31 cellular contexts compared by ENCODE assay signal in genomic region chr1:25746299-25747045, GRCh38.
"Had no signal": no experiment of that assay in that cellular context is flagged by ENCODE, and none has a peak within 500 bp of the region (broad histone marks: within the 10 kb centered on the region; RNA-seq: fewer than 3 reads in every experiment).

No MANE protein-coding gene starts in this region.

- H3K27me3 ChIP-seq: MG63 had no signal

- H3K36me3 ChIP-seq: brain microvascular endothelial cell, MG63, WERI-Rb-1 had no signal

- H3K27ac Mint-ChIP-seq: activated CD8-positive, alpha-beta T cell treated with anti-CD3 and anti-CD28 coated beads for 36 hours; activated naive CD4-positive, alpha-beta T cell treated with anti-CD3 and anti-CD28 coated beads for 36 hours; activated naive CD8-positive, alpha-beta T cell; activated naive CD8-positive, alpha-beta T cell treated with anti-CD3 and anti-CD28 coated beads, Interleukin-2, amount 50 U/mL, for 24 hours; activated T-cell treated with anti-CD3 and anti-CD28 coated beads, Interleukin-2, amount 50 U/mL, for 24 hours; activated T-helper 2 cell treated with anti-CD3 and anti-CD28 coated beads, Interferon-gamma antibody, Interleukin-2, Interleukin-4, amounts not matched to agents 10 μg/mL and 5 μg/mL and 100 μg/mL, durations not matched to agents 14 hours and 24 hours and 36 hours had no signal

- H3K4me3 Mint-ChIP-seq: activated CD8-positive, alpha-beta T cell treated with anti-CD3 and anti-CD28 coated beads for 36 hours; activated naive CD4-positive, alpha-beta T cell treated with anti-CD3 and anti-CD28 coated beads for 36 hours; activated naive CD8-positive, alpha-beta T cell; activated naive CD8-positive, alpha-beta T cell treated with anti-CD3 and anti-CD28 coated beads, Interleukin-2, amount 50 U/mL, for 24 hours; activated T-cell treated with anti-CD3 and anti-CD28 coated beads, Interleukin-2, amount 50 U/mL, for 24 hours had no signal

- H3K27me3 Mint-ChIP-seq: activated CD8-positive, alpha-beta T cell treated with anti-CD3 and anti-CD28 coated beads for 36 hours; activated naive CD8-positive, alpha-beta T cell; activated T-cell treated with anti-CD3 and anti-CD28 coated beads, Interleukin-2, amount 50 U/mL, for 24 hours had no signal

- DNase-seq: activated CD4-positive, alpha-beta T cell treated with anti-CD3 and anti-CD28 coated beads for 1 hour; activated CD4-positive, alpha-beta T cell treated with anti-CD3 and anti-CD28 coated beads for 48 hours; activated CD4-positive, CD25-positive, alpha-beta regulatory T cell; activated CD8-positive, alpha-beta T cell treated with anti-CD3 and anti-CD28 coated beads for 36 hours; activated gamma-delta T cell; activated naive CD4-positive, alpha-beta T cell treated with anti-CD3 and anti-CD28 coated beads for 36 hours; activated naive CD8-positive, alpha-beta T cell treated with anti-CD3 and anti-CD28 coated beads, Interleukin-2, amount 50 U/mL, for 24 hours; activated T-cell treated with anti-CD3 and anti-CD28 coated beads, Interleukin-2, amount 50 U/mL, for 24 hours; anterior cingulate cortex; brain microvascular endothelial cell; central memory CD4-positive, alpha-beta T cell; Kasumi-1; KG1; MG63; NCI-H1048; NCI-H1105 treated with DMSO at 0.1 percent for 48 hours; NCI-H1436 treated with DMSO at 0.1 percent for 48 hours; NCI-H1694 treated with DMSO at 0.1 percent for 48 hours; NCI-H2029; NCI-H345; NCI-H524 treated with DMSO at 0.1 percent for 48 hours; NK-92 treated with Interleukin-12 subunit alpha and Interleukin-12 subunit beta, amount 100 ng/mL, for 24 hours; PC-9; SW 1271; T-helper 1 cell; T1000; WERI-Rb-1 had no signal

- H3K4me3 ChIP-seq: MG63, PC-9 had no signal

- H3K9me3 ChIP-seq: MG63 had no signal

- H3K9me3 Mint-ChIP-seq: activated CD8-positive, alpha-beta T cell treated with anti-CD3 and anti-CD28 coated beads for 36 hours; activated naive CD4-positive, alpha-beta T cell treated with anti-CD3 and anti-CD28 coated beads for 36 hours; activated naive CD8-positive, alpha-beta T cell treated with anti-CD3 and anti-CD28 coated beads, Interleukin-2, amount 50 U/mL, for 24 hours; activated T-cell treated with anti-CD3 and anti-CD28 coated beads, Interleukin-2, amount 50 U/mL, for 24 hours; activated T-helper 2 cell treated with anti-CD3 and anti-CD28 coated beads, Interferon-gamma antibody, Interleukin-2, Interleukin-4, amounts not matched to agents 10 μg/mL and 5 μg/mL and 100 μg/mL, durations not matched to agents 14 hours and 24 hours and 36 hours had no signal

- H3K27ac ChIP-seq: brain microvascular endothelial cell, PC-9, RWPE1 had no signal

- ATAC-seq: activated CD8-positive, alpha-beta T cell treated with anti-CD3 and anti-CD28 coated beads for 36 hours; Right ventricle myocardium inferior had no signal

- H3K4me1 Mint-ChIP-seq: activated naive CD8-positive, alpha-beta T cell treated with anti-CD3 and anti-CD28 coated beads, Interleukin-2, amount 50 U/mL, for 24 hours had no signal
